In genomic region chr19:19575411-19575810, GRCh38 we compare ENCODE assay signal across 2 cellular contexts.
TF ChIP-seq lines count a peak whose summit lies in the region.

No MANE protein-coding gene starts in this region.

TF ChIP-seq in IMR-90, 13 proteins besides CTCF, POLR2A, EP300 and RAD21:
- TF ChIP-seq BHLHE40 (IDR thresholded peaks at IDR 0.05; ENCODE audit: low read depth, low read length): no peak
- TF ChIP-seq ELK1 (IDR thresholded peaks at IDR 0.05; ENCODE audit: borderline replicate concordance, low read depth, low read length): no peak
- TF ChIP-seq CHD1 (IDR thresholded peaks at IDR 0.05; ENCODE audit: low read depth, low read length): no peak
- no peak for TF ChIP-seq CEBPB (IDR thresholded peaks at IDR 0.05; ENCODE audit: low read depth, low read length)
- no peak for TF ChIP-seq NFE2L2 (IDR thresholded peaks at IDR 0.05; ENCODE audit: low read depth, low read length)
- no peak for TF ChIP-seq RFX5 (IDR thresholded peaks at IDR 0.05; ENCODE audit: low read depth, low read length)
- TF ChIP-seq USF2 (IDR thresholded peaks at IDR 0.05; ENCODE audit: low read depth, low read length): no peak
- no peak for TF ChIP-seq MAZ (IDR thresholded peaks at IDR 0.05; ENCODE audit: borderline replicate concordance, low read depth, low read length)
- TF ChIP-seq FOS (IDR thresholded peaks at IDR 0.05; ENCODE audit: low read depth, low read length): no peak
- no peak for TF ChIP-seq RCOR1 (IDR thresholded peaks at IDR 0.05; ENCODE audit: insufficient replicate concordance, low read length)
- TF ChIP-seq MAFK (IDR thresholded peaks at IDR 0.05; ENCODE audit: low read depth, low read length): no peak
- TF ChIP-seq MXI1 (IDR thresholded peaks at IDR 0.05; ENCODE audit: borderline replicate concordance, low read depth, low read length): no peak
- no peak for TF ChIP-seq SMC3 (IDR thresholded peaks at IDR 0.05; ENCODE audit: low read depth, low read length)

TF ChIP-seq in WTC11, 78 proteins besides CTCF, POLR2A, EP300 and RAD21:
- no peak for TF ChIP-seq ZNF532 (CRISPR knock-in tag; IDR thresholded peaks at IDR 0.05; ENCODE audit: borderline replicate concordance)
- TF ChIP-seq ZNF263 (CRISPR knock-in tag; IDR thresholded peaks at IDR 0.05; ENCODE audit: low read depth): no peak
- TF ChIP-seq GABPB1 (CRISPR knock-in tag; IDR thresholded peaks at IDR 0.05): no peak
- no peak for TF ChIP-seq ZNF138 (CRISPR knock-in tag; conservative IDR thresholded peaks at IDR 0.05)
- TF ChIP-seq EMX1 (CRISPR knock-in tag; IDR thresholded peaks at IDR 0.05): no peak
- no peak for TF ChIP-seq ESRRA (CRISPR knock-in tag; IDR thresholded peaks at IDR 0.05; ENCODE audit: borderline replicate concordance)
- no peak for TF ChIP-seq NFE2L1 (CRISPR knock-in tag; IDR thresholded peaks at IDR 0.05)
- no peak for TF ChIP-seq AFF4 (CRISPR knock-in tag; IDR thresholded peaks at IDR 0.05; ENCODE audit: borderline replicate concordance)
- TF ChIP-seq PREB (CRISPR knock-in tag; IDR thresholded peaks at IDR 0.05; ENCODE audit: borderline replicate concordance): no peak
- TF ChIP-seq OVOL2 (CRISPR knock-in tag; IDR thresholded peaks at IDR 0.05; ENCODE audit: borderline replicate concordance): no peak
- TF ChIP-seq FOXP1 (CRISPR knock-in tag; IDR thresholded peaks at IDR 0.05; ENCODE audit: borderline replicate concordance): no peak
- TF ChIP-seq ZNF416 (CRISPR knock-in tag; IDR thresholded peaks at IDR 0.05): no peak
- no peak for TF ChIP-seq CBFB (CRISPR knock-in tag; IDR thresholded peaks at IDR 0.05; ENCODE audit: low read depth)
- no peak for TF ChIP-seq TEAD1 (CRISPR knock-in tag; IDR thresholded peaks at IDR 0.05)
- no peak for TF ChIP-seq JAZF1 (CRISPR knock-in tag; IDR thresholded peaks at IDR 0.05)
- TF ChIP-seq IRF2 (CRISPR knock-in tag; IDR thresholded peaks at IDR 0.05; ENCODE audit: borderline replicate concordance, low read depth): no peak
- no peak for TF ChIP-seq ZNF281 (CRISPR knock-in tag; IDR thresholded peaks at IDR 0.05)
- TF ChIP-seq ATF3 (CRISPR knock-in tag; conservative IDR thresholded peaks at IDR 0.05): no peak
